16 cellular contexts compared by ENCODE assay signal in the genomic region with DNA sequence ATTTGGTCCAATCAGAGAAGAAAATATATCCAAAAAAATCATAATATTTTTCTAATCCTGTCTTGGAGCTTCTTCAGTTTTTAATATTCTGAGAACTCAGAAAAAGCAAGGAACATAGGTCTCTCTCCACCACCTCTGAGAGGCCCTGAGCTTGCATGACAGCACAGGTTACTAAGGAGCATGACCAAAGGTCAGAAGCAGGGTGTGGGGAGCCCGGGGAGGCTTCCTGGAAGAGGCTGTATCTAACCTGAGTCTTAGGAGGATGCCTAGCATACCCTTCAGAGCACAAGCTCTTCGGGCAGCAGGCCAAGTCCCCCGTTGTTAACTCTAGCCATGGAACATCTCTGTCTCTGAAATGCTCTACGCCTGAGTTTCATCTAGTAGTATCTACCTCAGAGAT. TPM values are rescaled to one million over a fixed set of nuclear protein-coding genes. Genes with fewer than 3 reads are reported as not detected.
"Had no signal": no experiment of that assay in that cellular context is flagged by ENCODE, and none has a peak within 500 bp of the region (broad histone marks: within the 10 kb centered on the region; RNA-seq: fewer than 3 reads in every experiment).

No MANE protein-coding gene starts in this region.

- ATAC-seq: activated naive CD4-positive, alpha-beta T cell treated with anti-CD3 and anti-CD28 coated beads, Interleukin-2, amount 50 U/mL, for 72 hours; activated T-helper 17 cell treated with anti-CD3 and anti-CD28 coated beads, Interleukin-2, amount 50 U/mL, for 72 hours; naive thymus-derived CD8-positive, alpha-beta T cell; stimulated activated effector memory CD8-positive, alpha-beta T cell treated with anti-CD3 and anti-CD28 coated beads, Interleukin-12 subunit alpha, Interleukin-12 subunit beta, amount 100 ng/mL, for 72 hours had no signal

- DNase-seq: activated CD8-positive, alpha-beta memory T cell treated with anti-CD3 and anti-CD28 coated beads for 24 hours; activated CD8-positive, alpha-beta memory T cell treated with anti-CD3 and anti-CD28 coated beads, Interleukin-2, amount 50 U/mL, for 4 hours; activated T-cell treated with anti-CD3 and anti-CD28 coated beads, Interleukin-2, amount 50 U/mL, for 24 hours; cerebellar nuclear complex; cortex of kidney; heart left ventricle; naive thymus-derived CD8-positive, alpha-beta T cell; stimulated activated CD4-positive, alpha-beta T cell treated with anti-CD3 and anti-CD28 coated beads, Interleukin-2, amount 100 ng/mL, for 24 hours had no signal

- H3K4me3 ChIP-seq: heart left ventricle, prostate gland, vagina had no signal

- H3K27ac ChIP-seq: epithelial cell of prostate, prostate gland, vagina had no signal

- H3K27me3 ChIP-seq: heart left ventricle, vagina had no signal

- H3K4me1 ChIP-seq: prostate gland, vagina had no signal

- H3K36me3 ChIP-seq: heart left ventricle, prostate gland, vagina had no signal

- H3K9me3 ChIP-seq: heart left ventricle, prostate gland, vagina had no signal

RNA-seq across cellular contexts. Expression of gene STON2, which starts 15.7 kb away (rescaled TPM):
- total RNA-seq: naive thymus-derived CD8-positive, alpha-beta T cell; osteocyte; T-helper 2 cell treated with Interferon-gamma antibody and Interleukin-4, amounts not matched to agents 100 ng/mL and 5 ng/mL, for 36 hours had no signal
- polyA plus RNA-seq: naive thymus-derived CD8-positive, alpha-beta T cell had no signal
